ENCODE assay signal across 11 cellular contexts in the genomic region with DNA sequence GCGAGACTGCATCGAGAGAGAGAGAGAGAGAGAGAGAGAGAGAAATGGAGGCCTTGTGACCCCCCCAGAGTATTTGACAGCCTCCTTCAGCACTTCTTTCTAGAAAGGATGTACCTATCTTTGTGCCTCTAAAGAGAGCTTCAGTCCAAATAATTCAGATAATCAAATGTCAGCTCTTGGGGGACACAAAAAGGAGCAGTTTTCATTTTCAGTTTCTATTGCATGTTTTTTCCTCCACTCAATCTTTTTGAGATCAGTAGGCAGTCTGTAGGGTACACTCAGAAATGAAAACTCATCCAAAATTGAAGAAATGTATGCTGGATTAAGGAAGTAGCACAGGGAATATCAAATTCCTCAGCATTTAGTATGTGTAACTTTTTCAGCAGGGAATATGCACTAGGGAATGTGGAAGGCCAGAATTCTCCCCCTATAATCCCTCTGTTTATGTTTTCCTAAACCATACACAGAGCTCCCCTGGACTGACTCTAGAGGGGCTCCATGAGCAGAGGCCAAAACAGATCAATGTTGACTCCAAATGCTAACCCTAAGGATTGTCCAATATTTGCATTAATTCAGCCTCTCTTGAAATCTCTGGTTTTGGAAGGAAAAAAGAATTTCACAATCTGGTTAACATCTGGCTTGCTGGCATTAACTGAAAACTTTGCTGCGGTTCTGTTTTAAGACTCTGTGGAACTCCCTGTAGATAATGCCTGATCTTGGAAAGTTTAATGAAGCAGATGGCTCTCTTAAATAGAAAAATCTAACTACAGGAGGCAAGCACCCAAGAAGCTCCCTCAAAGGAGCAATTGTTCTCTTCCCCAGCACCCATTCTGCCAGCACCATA.
DNase-seq lines count a peak whose midpoint lies in the region; ATAC-seq and TF ChIP-seq lines count a peak whose summit lies in the region.
"Had no signal": no experiment of that assay in that cellular context is flagged by ENCODE, and none has a peak within 500 bp of the region (broad histone marks: within the 10 kb centered on the region; RNA-seq: fewer than 3 reads in every experiment).

No MANE protein-coding gene starts in this region.

- H3K36me3 Mint-ChIP-seq in progenitor cell of endocrine pancreas (ENCODE audit: insufficient read depth): no peaks in the 10 kb centered on the region
- no peaks in the 10 kb centered on the region for H3K36me3 Mint-ChIP-seq in naive thymus-derived CD8-positive, alpha-beta T cell

- peak; percentile 5 for DNase-seq in H4 (ENCODE audit: low spot score)
- DNase-seq in SJCRH30: peak; percentile 9 to 43
- DNase-seq in heart right ventricle: no peak
- no peak for DNase-seq in progenitor cell of endocrine pancreas (ENCODE audit: low spot score, unreplicated experiment)
- DNase-seq in stimulated activated naive CD8-positive, alpha-beta T cell treated with anti-CD3 and anti-CD28 coated beads, Interleukin-15, Interleukin-2, amounts not matched to agents 100 U/mL and 50 U/mL, for 24 hours: no peak
- no peak for DNase-seq in naive thymus-derived CD8-positive, alpha-beta T cell
- DNase-seq: Peyer's patch had no signal

- H3K9ac ChIP-seq in subcutaneous abdominal adipose tissue (ENCODE audit: low read length in 5 of 5): peak overlapping the region in 2 of 5 donors; percentile 9 to 39
- H3K9ac ChIP-seq: BLaER1 had no signal

- 60 to 64% methylated on average over 3 of the region's 3 CpGs for WGBS in heart right ventricle, 2 donors

- H3K9me3 ChIP-seq in SJCRH30 (replicated peaks) (no peaks in the 10 kb centered on the region), heart right ventricle (no peaks in the 10 kb centered on the region), subcutaneous abdominal adipose tissue (ENCODE audit: control insufficient read depth in 5 of 5, low read length in 5 of 5) (no peaks in the 10 kb centered on the region)
- H3K9me3 ChIP-seq: BLaER1, esophagus muscularis mucosa, Peyer's patch had no signal

- no peaks in the 10 kb centered on the region for H3K9me3 Mint-ChIP-seq in progenitor cell of endocrine pancreas (ENCODE audit: low read depth)
- H3K9me3 Mint-ChIP-seq in naive thymus-derived CD8-positive, alpha-beta T cell: no peaks in the 10 kb centered on the region
- H3K9me3 Mint-ChIP-seq: dendritic cell treated with granulocyte-macrophage colony-stimulating factor and Interleukin-4, amounts not matched to agents 40 ng/mL and 50 ng/mL, for 4 days had no signal

- no peak overlapping the region for H3K4me3 ChIP-seq in SJCRH30
- H3K4me3 ChIP-seq in heart right ventricle: no peak overlapping the region
- no peak overlapping the region for H3K4me3 ChIP-seq in subcutaneous abdominal adipose tissue (ENCODE audit: low read depth in 1 of 5, low read length in 5 of 5)
- H3K4me3 ChIP-seq: BLaER1, esophagus muscularis mucosa, Peyer's patch had no signal

- H3K27me3 ChIP-seq in SJCRH30: peaks cover 6% of the 10 kb centered on the region; the same call in 1 of the 2 replicates
- no peaks in the 10 kb centered on the region for H3K27me3 ChIP-seq in heart right ventricle
- no peaks in the 10 kb centered on the region for H3K27me3 ChIP-seq in subcutaneous abdominal adipose tissue (ENCODE audit: control insufficient read depth in 5 of 5, insufficient read depth in 4 of 5, low read length in 5 of 5)
- H3K27me3 ChIP-seq: BLaER1, esophagus muscularis mucosa, Peyer's patch had no signal

- H3K27ac ChIP-seq in SJCRH30 (no peak overlapping the region), heart right ventricle (no peak overlapping the region), subcutaneous abdominal adipose tissue (ENCODE audit: low read depth, low read length) (peak overlapping the region; percentile 4)
- H3K27ac ChIP-seq: BLaER1, esophagus muscularis mucosa, Peyer's patch had no signal

- POLR2A ChIA-PET in naive thymus-derived CD8-positive, alpha-beta T cell (lab: Charles Lee): no interaction called here

- no peaks in the 10 kb centered on the region for H3K4me1 Mint-ChIP-seq in progenitor cell of endocrine pancreas (ENCODE audit: low read depth)
- no peaks in the 10 kb centered on the region for H3K4me1 Mint-ChIP-seq in naive thymus-derived CD8-positive, alpha-beta T cell

- no peak overlapping the region for H3K27ac Mint-ChIP-seq in progenitor cell of endocrine pancreas
- H3K27ac Mint-ChIP-seq in naive thymus-derived CD8-positive, alpha-beta T cell: no peak overlapping the region
- H3K27ac Mint-ChIP-seq: dendritic cell treated with granulocyte-macrophage colony-stimulating factor and Interleukin-4, amounts not matched to agents 40 ng/mL and 50 ng/mL, for 4 days had no signal

- H3K4me3 Mint-ChIP-seq in progenitor cell of endocrine pancreas (ENCODE audit: low read depth): no peak overlapping the region
- H3K4me3 Mint-ChIP-seq in naive thymus-derived CD8-positive, alpha-beta T cell: no peak overlapping the region
- H3K4me3 Mint-ChIP-seq: dendritic cell treated with granulocyte-macrophage colony-stimulating factor and Interleukin-4, amounts not matched to agents 40 ng/mL and 50 ng/mL, for 4 days had no signal

- H3K4me1 ChIP-seq in SJCRH30 (peaks cover 8% of the 10 kb centered on the region), heart right ventricle (peaks cover 0 to 5% (median 0%) of the 10 kb centered on the region in 9 donors), subcutaneous abdominal adipose tissue (ENCODE audit: control insufficient read depth in 5 of 5, insufficient read depth in 5 of 5, low read length in 5 of 5) (peaks cover 0 to 43% (median 16%) of the 10 kb centered on the region in 5 donors)
- H3K4me1 ChIP-seq: BLaER1, Peyer's patch had no signal

- intact Hi-C loops in heart right ventricle (cut with DNase I): no loop called here

- ATAC-seq in heart right ventricle: peak in 6 of 8 donors; percentile 40 to 76 (median 61)
- no peak for ATAC-seq in stimulated activated naive CD8-positive, alpha-beta T cell treated with anti-CD3 and anti-CD28 coated beads, Interleukin-15, Interleukin-2, amounts not matched to agents 100 U/mL and 50 U/mL, for 24 hours
- ATAC-seq in naive thymus-derived CD8-positive, alpha-beta T cell: no peak

- TF ChIP-seq CTCF in heart right ventricle (IDR thresholded peaks at IDR 0.05) (no peak), progenitor cell of endocrine pancreas (IDR thresholded peaks at IDR 0.05; ENCODE audit: unreplicated experiment) (no peak)

- H3K27me3 Mint-ChIP-seq in progenitor cell of endocrine pancreas: no peaks in the 10 kb centered on the region
- peaks cover 0 to 47% (median 12%) of the 10 kb centered on the region in 5 donors for H3K27me3 Mint-ChIP-seq in naive thymus-derived CD8-positive, alpha-beta T cell
- H3K27me3 Mint-ChIP-seq: dendritic cell treated with granulocyte-macrophage colony-stimulating factor and Interleukin-4, amounts not matched to agents 40 ng/mL and 50 ng/mL, for 4 days had no signal

- H3K36me3 ChIP-seq in SJCRH30: no peaks in the 10 kb centered on the region
- no peaks in the 10 kb centered on the region for H3K36me3 ChIP-seq in heart right ventricle
- no peaks in the 10 kb centered on the region for H3K36me3 ChIP-seq in subcutaneous abdominal adipose tissue (ENCODE audit: control insufficient read depth in 5 of 5, insufficient read depth in 5 of 5, low read length in 5 of 5)
- H3K36me3 ChIP-seq: BLaER1, esophagus muscularis mucosa, Peyer's patch had no signal

Comparison
In these comparisons a context has a peak if more than half of its experiments do, and no peak if none do; other contexts are left out.
1. DNase-seq: peak in H4 (single experiment) and SJCRH30 (2 of 2); none in heart right ventricle (0 of 2), progenitor cell of endocrine pancreas (single experiment), stimulated activated naive CD8-positive, alpha-beta T cell treated with anti-CD3 and anti-CD28 coated beads, Interleukin-15, Interleukin-2, amounts not matched to agents 100 U/mL and 50 U/mL, for 24 hours (single experiment) and naive thymus-derived CD8-positive, alpha-beta T cell (0 of 10).
2. ATAC-seq: peak in heart right ventricle (6 of 8); none in stimulated activated naive CD8-positive, alpha-beta T cell treated with anti-CD3 and anti-CD28 coated beads, Interleukin-15, Interleukin-2, amounts not matched to agents 100 U/mL and 50 U/mL, for 24 hours (single experiment) and naive thymus-derived CD8-positive, alpha-beta T cell (0 of 2).